ENCODE assay signal across 10 cellular contexts in genomic region chr15:63401714-63402497, GRCh38. TPM values are rescaled to one million over a fixed set of nuclear protein-coding genes. Genes with fewer than 3 reads are reported as not detected.
DNase-seq lines count a peak whose midpoint lies in the region; ATAC-seq and TF ChIP-seq lines count a peak whose summit lies in the region.
"Had no signal": no experiment of that assay in that cellular context is flagged by ENCODE, and none has a peak within 500 bp of the region (broad histone marks: within the 10 kb centered on the region; RNA-seq: fewer than 3 reads in every experiment).

No MANE protein-coding gene starts in this region.

- no peaks in the 10 kb centered on the region for H3K27me3 ChIP-seq in osteoblast (ENCODE audit: insufficient read depth, low read length)
- H3K27me3 ChIP-seq: BLaER1 had no signal

- H3K27ac Mint-ChIP-seq in HFFc6, result peak overlapping the region; percentile 41; the same call in 1 of the 2 replicates
- peak overlapping the region; percentile 29 for H3K27ac Mint-ChIP-seq in activated T-helper 17 cell treated with anti-CD3 and anti-CD28 coated beads, Interleukin-2, amount 50 U/mL, for 72 hours
- H3K27ac Mint-ChIP-seq: CD8-positive, alpha-beta T cell; H9 had no signal

- DNase-seq in HFFc6 (no peak), osteoblast (ENCODE audit: insufficient read length, low spot score, missing footprints) (no peak), T-helper 1 cell (no peak), mesenteric fat pad (ENCODE audit: low spot score) (no peak), NCI-H345 treated with DMSO at 0.1 percent for 48 hours (lab: John Stamatoyannopoulos, UW; ENCODE audit: unreplicated experiment) (no peak)
- DNase-seq: CD8-positive, alpha-beta T cell; GF-D8; H9 had no signal

- H2AFZ ChIP-seq in osteoblast (ENCODE audit: low read length), result no peak overlapping the region

- H3K27me3 Mint-ChIP-seq in HFFc6 (ENCODE audit: insufficient read depth), result no peaks in the 10 kb centered on the region; the same call in 1 of the 2 replicates
- H3K27me3 Mint-ChIP-seq in activated T-helper 17 cell treated with anti-CD3 and anti-CD28 coated beads, Interleukin-2, amount 50 U/mL, for 72 hours, result peaks cover 10% of the 10 kb centered on the region

- H3K79me2 ChIP-seq in osteoblast (ENCODE audit: insufficient read depth, low read length), result no peaks in the 10 kb centered on the region

- no peaks in the 10 kb centered on the region for H4K20me1 ChIP-seq in osteoblast (ENCODE audit: insufficient read depth, low read length)
- H4K20me1 ChIP-seq: BLaER1 had no signal

- H3K36me3 Mint-ChIP-seq in HFFc6 (ENCODE audit: low read depth), result no peaks in the 10 kb centered on the region
- H3K36me3 Mint-ChIP-seq in activated T-helper 17 cell treated with anti-CD3 and anti-CD28 coated beads, Interleukin-2, amount 50 U/mL, for 72 hours (ENCODE audit: low read depth), result no peaks in the 10 kb centered on the region
- H3K36me3 Mint-ChIP-seq: CD8-positive, alpha-beta T cell had no signal

- H3K4me2 ChIP-seq in osteoblast (ENCODE audit: insufficient read depth, low read length), result no peak overlapping the region
- H3K4me2 ChIP-seq: BLaER1 had no signal

- no peaks in the 10 kb centered on the region for H3K9me3 Mint-ChIP-seq in HFFc6
- H3K9me3 Mint-ChIP-seq in activated T-helper 17 cell treated with anti-CD3 and anti-CD28 coated beads, Interleukin-2, amount 50 U/mL, for 72 hours, result no peaks in the 10 kb centered on the region
- H3K9me3 Mint-ChIP-seq: CD8-positive, alpha-beta T cell; H9 had no signal

- no peak for ATAC-seq in activated T-helper 17 cell treated with anti-CD3 and anti-CD28 coated beads, Interleukin-2, amount 50 U/mL, for 72 hours (replicated peaks)

- H3K9me3 ChIP-seq in osteoblast (ENCODE audit: low read depth, low read length), result no peaks in the 10 kb centered on the region
- H3K9me3 ChIP-seq: BLaER1 had no signal

- peak overlapping the region; percentile 67 for H3K27ac ChIP-seq in osteoblast (ENCODE audit: low read depth, low read length)
- H3K27ac ChIP-seq: BLaER1 had no signal

- H3K4me3 Mint-ChIP-seq in HFFc6, result no peak overlapping the region
- H3K4me3 Mint-ChIP-seq in activated T-helper 17 cell treated with anti-CD3 and anti-CD28 coated beads, Interleukin-2, amount 50 U/mL, for 72 hours, result no peak overlapping the region
- H3K4me3 Mint-ChIP-seq: CD8-positive, alpha-beta T cell; H9 had no signal

- H3K36me3 ChIP-seq in osteoblast (ENCODE audit: insufficient read depth, low read length), result no peaks in the 10 kb centered on the region
- H3K36me3 ChIP-seq: BLaER1 had no signal

- peaks cover 70% of the 10 kb centered on the region for H3K4me1 Mint-ChIP-seq in HFFc6 (ENCODE audit: low read depth)
- H3K4me1 Mint-ChIP-seq in activated T-helper 17 cell treated with anti-CD3 and anti-CD28 coated beads, Interleukin-2, amount 50 U/mL, for 72 hours, result peaks cover 5% of the 10 kb centered on the region

- H3K4me1 ChIP-seq in osteoblast (ENCODE audit: insufficient read depth, low read length), result peaks cover 37% of the 10 kb centered on the region

- no peak overlapping the region for H3K4me3 ChIP-seq in osteoblast (ENCODE audit: insufficient read depth, low read length)
- H3K4me3 ChIP-seq: BLaER1 had no signal

- TF ChIP-seq CTCF in HFFc6 (IDR thresholded peaks at IDR 0.05), result no peak
- no peak for TF ChIP-seq CTCF in osteoblast (IDR thresholded peaks at IDR 0.05; ENCODE audit: extremely low read depth, low read depth, low read length)

RNA-seq across cellular contexts. Expression of gene CA12, which starts 20.3 kb away (rescaled TPM):
- total RNA-seq in HFFc6 (2021; fragmentation: NEBNext Ultra II Directional; extraction: Animal tissue kit (Norgen Biotek cat#: 25700)), result 10 to 100 TPM in 4 of 6 experiments, 1 to 10 TPM in 2; 8.3 to 18.2 (median 15.8) TPM
- 1 to 10 TPM in 1 of 2 donors, under 1 TPM in 1; 0.15 to 1.0 TPM for total RNA-seq in activated T-helper 17 cell treated with anti-CD3 and anti-CD28 coated beads, Interleukin-2, amount 50 U/mL, for 72 hours
- 107 and 114 TPM in 2 replicates for total RNA-seq in osteoblast
- 3.1 TPM for total RNA-seq in mesenteric fat pad
- total RNA-seq: CD8-positive, alpha-beta T cell had no signal
